In genomic region chr17:81406117-81406953, GRCh38 we compare ENCODE assay signal across 13 cellular contexts. TPM values are rescaled to one million over a fixed set of nuclear protein-coding genes. Genes with fewer than 3 reads are reported as not detected.
DNase-seq lines count a peak whose midpoint lies in the region; FAIRE-seq and TF ChIP-seq lines count a peak whose summit lies in the region.
"Had no signal": no experiment of that assay in that cellular context is flagged by ENCODE, and none has a peak within 500 bp of the region (broad histone marks: within the 10 kb centered on the region; RNA-seq: fewer than 3 reads in every experiment).

No MANE protein-coding gene starts in this region.

- peak overlapping the region; percentile 98 for H3K4me3 ChIP-seq in SK-N-MC
- no peak overlapping the region for H3K4me3 ChIP-seq in mesendoderm (ENCODE audit: low read length)
- H3K4me3 ChIP-seq in spleen: no peak overlapping the region

- peaks cover 3% of the 10 kb centered on the region for H3K79me2 ChIP-seq in mesendoderm (ENCODE audit: control insufficient read depth, insufficient read depth, low read length)

- H2BK120ac ChIP-seq in mesendoderm (ENCODE audit: low read depth, low read length): no peak overlapping the region

- intact Hi-C loops in spleen (cut with DNase I; ENCODE audit: low total_unique reads): no loop called here

- no CpG with 5 or more reads among the region's 42 CpGs for WGBS in mesendoderm (ENCODE audit: extremely low coverage, insufficient coverage, low lambda C conversion rate)
- WGBS in spleen, 5 donors: 68 to 74% (median 71%) methylated on average over 41 to 42 of the region's 42 CpGs

- H3K36me3 ChIP-seq in SK-N-MC (ENCODE audit: insufficient read depth, low read length) (peaks cover 26% of the 10 kb centered on the region), mesendoderm (ENCODE audit: control insufficient read depth, insufficient read depth, low read length) (no peaks in the 10 kb centered on the region), spleen (no peaks in the 10 kb centered on the region)

- peaks cover 3% of the 10 kb centered on the region for H3K79me1 ChIP-seq in mesendoderm (ENCODE audit: low read length)

- TF ChIP-seq POLR2A in spleen (IDR thresholded peaks at IDR 0.05): no peak
- no peak for TF ChIP-seq POLR2A in GM12892 (IDR thresholded peaks at IDR 0.05; ENCODE audit: low read depth, low read length)

- no peak overlapping the region for H4K5ac ChIP-seq in mesendoderm (ENCODE audit: low read length)

- H3K4ac ChIP-seq in mesendoderm (ENCODE audit: low read depth, low read length): no peak overlapping the region

- H3K18ac ChIP-seq in mesendoderm (ENCODE audit: low read length): no peak overlapping the region

- H3K9ac ChIP-seq in SK-N-MC (ENCODE audit: insufficient read length): peak overlapping the region; percentile 99
- no peak overlapping the region for H3K9ac ChIP-seq in mesendoderm (ENCODE audit: low read length)

- H3K23ac ChIP-seq in mesendoderm (ENCODE audit: low read length): no peak overlapping the region

- H2BK5ac ChIP-seq in mesendoderm (ENCODE audit: low read length): no peak overlapping the region

- H3K9me3 ChIP-seq in SK-N-MC (ENCODE audit: low read depth, low read length) (no peaks in the 10 kb centered on the region), spleen (no peaks in the 10 kb centered on the region)

- DNase-seq in DMS53 (lab: John Stamatoyannopoulos, UW): peak; percentile 74
- no peak for DNase-seq in DMS53 treated with DMSO at 0.1 percent for 48 hours (lab: John Stamatoyannopoulos, UW; ENCODE audit: unreplicated experiment)
- no peak for DNase-seq in SK-N-MC (ENCODE audit: low read depth, low spot score)
- DNase-seq in mesendoderm: no peak
- no peak for DNase-seq in spleen
- no peak for DNase-seq in activated T-cell treated with anti-CD3 and anti-CD28 coated beads, Interleukin-2, amount 50 U/mL, for 48 hours
- no peak for DNase-seq in RCC 7860 (ENCODE audit: low spot score)
- DNase-seq in GM12892 (ENCODE audit: insufficient read length): no peak
- DNase-seq: activated CD8-positive, alpha-beta memory T cell treated with anti-CD3 and anti-CD28 coated beads for 24 hours; central memory CD4-positive, alpha-beta T cell; RPMI8226 had no signal

- no peak for TF ChIP-seq CTCF in spleen (IDR thresholded peaks at IDR 0.05 in 8 of 11, conservative IDR thresholded peaks at IDR 0.05 in 3 of 11)

- FAIRE-seq in RCC 7860 (lab: Jason Lieb, UNC): no peak
- no peak for FAIRE-seq in GM12892 (lab: Jason Lieb, UNC)
- FAIRE-seq: A204.1, D721Med had no signal

- no peak overlapping the region for H4K8ac ChIP-seq in mesendoderm (ENCODE audit: low read depth, low read length)

- peak overlapping the region; percentile 98 for H3K27ac ChIP-seq in SK-N-MC
- no peak overlapping the region for H3K27ac ChIP-seq in mesendoderm (ENCODE audit: low read depth, low read length)
- H3K27ac ChIP-seq in spleen: peak overlapping the region in 7 of 8 donors; percentile 36 to 95 (median 89)

- H2BK15ac ChIP-seq in mesendoderm (replicated peaks; ENCODE audit: low read depth): no peak overlapping the region

- H3K56ac ChIP-seq in mesendoderm (ENCODE audit: low read length): peak overlapping the region; percentile 35

- H3K4me1 ChIP-seq in mesendoderm (ENCODE audit: control insufficient read depth, low read depth, low read length) (peaks cover 9% of the 10 kb centered on the region), spleen (peaks cover 8 to 83% (median 39%) of the 10 kb centered on the region in 6 donors)

- H3K27me3 ChIP-seq in mesendoderm (ENCODE audit: insufficient read depth, low read length, poor library complexity) (no peaks in the 10 kb centered on the region), spleen (replicated peaks in 1 of 7) (peaks cover 0 to 94% (median 4%) of the 10 kb centered on the region in 7 donors)

- H3K4me2 ChIP-seq in mesendoderm (ENCODE audit: low read length): no peak overlapping the region

- H2AK5ac ChIP-seq in mesendoderm (ENCODE audit: low read length): no peak overlapping the region

RNA-seq across cellular contexts. Expression of gene BAHCC1, which starts 11.1 kb away (rescaled TPM):
- polyA plus RNA-seq in mesendoderm (2013, experiment 1 of 2): 1.6 TPM
- 2.1 TPM for polyA plus RNA-seq in mesendoderm (2013, experiment 2 of 2)
- 10 to 100 TPM in 6 of 7 donors, 1 to 10 TPM in 1; 8.7 to 20.3 (median 14.9) TPM for total RNA-seq in spleen
- polyA plus RNA-seq in spleen: 10 to 100 TPM in 1 of 3 donors, 1 to 10 TPM in 2; 1.7 to 10.2 (median 2.0) TPM
- polyA plus RNA-seq in GM12892 (2012; ENCODE audit: missing spikeins): not detected
